Comparison of ENCODE assay signal across 15 cellular contexts in the genomic region with DNA sequence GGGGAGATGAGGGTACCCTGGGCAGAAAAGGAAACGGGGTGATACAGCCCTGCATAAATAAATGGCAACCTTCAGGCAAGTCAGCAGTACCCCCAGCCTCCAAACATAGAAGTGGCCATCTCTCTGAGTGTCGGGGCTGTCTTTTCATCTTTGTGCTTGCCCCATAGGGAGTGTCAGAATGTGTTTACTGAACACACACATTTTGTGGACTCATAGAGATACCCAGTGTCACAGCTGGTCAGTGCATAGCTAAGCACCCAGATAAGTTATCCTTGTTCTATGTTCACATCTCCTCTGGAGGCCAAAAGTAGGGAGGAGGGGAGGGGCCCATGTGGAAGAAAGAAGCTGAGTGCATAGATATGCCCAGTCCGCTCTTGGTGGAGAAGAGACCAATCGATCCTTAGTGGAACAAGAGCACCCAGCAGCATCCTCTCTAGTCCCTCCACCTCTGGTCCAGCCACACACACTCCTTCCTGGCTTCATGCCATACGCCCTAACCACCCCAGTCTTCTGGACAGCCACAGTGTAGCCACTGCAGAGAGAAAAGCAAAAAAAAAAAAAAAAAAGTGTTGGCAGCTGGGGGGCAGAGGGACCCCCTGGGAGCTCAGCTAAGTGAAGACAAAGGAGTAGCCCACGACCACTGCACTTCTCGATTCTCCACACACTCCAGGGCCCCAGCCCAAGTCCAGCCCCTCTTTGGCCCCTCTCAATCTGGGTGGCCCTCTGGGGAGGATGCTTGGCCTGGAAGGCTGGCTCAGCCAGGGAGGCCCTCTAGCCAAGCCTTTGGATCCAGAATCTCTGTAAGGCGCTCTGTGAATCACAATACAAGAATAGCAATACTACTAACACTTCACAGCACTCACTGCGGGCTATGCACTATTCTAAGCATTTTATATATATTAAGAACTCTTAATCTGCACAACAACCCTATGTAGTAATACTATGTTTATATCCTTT. TPM values are rescaled to one million over a fixed set of nuclear protein-coding genes. Genes with fewer than 3 reads are reported as not detected.
DNase-seq lines count a peak whose midpoint lies in the region; FAIRE-seq and TF ChIP-seq lines count a peak whose summit lies in the region.
"Had no signal": no experiment of that assay in that cellular context is flagged by ENCODE, and none has a peak within 500 bp of the region (broad histone marks: within the 10 kb centered on the region; RNA-seq: fewer than 3 reads in every experiment).

No MANE protein-coding gene starts in this region.

- no peak for TF ChIP-seq POLR2A in stomach (IDR thresholded peaks at IDR 0.05)

- H3K9me3 Mint-ChIP-seq in brain: no peaks in the 10 kb centered on the region

- no peaks in the 10 kb centered on the region for H3K36me3 ChIP-seq in kidney (ENCODE audit: control insufficient read depth in 1 of 2, insufficient read depth in 2 of 2, low read length in 2 of 2)
- H3K36me3 ChIP-seq in stomach: peaks cover 0 to 9% (median 0%) of the 10 kb centered on the region in 4 donors
- H3K36me3 ChIP-seq: Peyer's patch had no signal

- H3K9me3 ChIP-seq in kidney (ENCODE audit: control insufficient read depth in 1 of 2, low read length in 2 of 2): no peaks in the 10 kb centered on the region
- no peaks in the 10 kb centered on the region for H3K9me3 ChIP-seq in stomach
- H3K9me3 ChIP-seq: Peyer's patch had no signal

- H3K4me1 ChIP-seq in kidney (ENCODE audit: control insufficient read depth in 1 of 2, insufficient read depth in 1 of 2, low read depth in 1 of 2, low read length in 2 of 2) (peaks cover 8 to 15% of the 10 kb centered on the region in 2 donors), stomach (peaks cover 22 to 66% (median 45%) of the 10 kb centered on the region in 4 donors)
- H3K4me1 ChIP-seq: foreskin keratinocyte had no signal

- 47 to 68% (median 64%) methylated on average over 9 of the region's 9 CpGs for WGBS in stomach, 5 donors

- H3K27me3 ChIP-seq in stomach: peaks cover 0 to 34% (median 0%) of the 10 kb centered on the region in 3 donors
- H3K27me3 ChIP-seq: Peyer's patch had no signal

- intact Hi-C loops in kidney (cut with DNase I): no loop called here
- intact Hi-C loops in stomach (cut with DNase I; ENCODE audit: low total_unique reads): no loop called here

- peaks cover 20% of the 10 kb centered on the region for H3K27me3 Mint-ChIP-seq in brain

- FAIRE-seq in kidney (lab: Jason Lieb, UNC): no peak
- FAIRE-seq: colon had no signal

- no peak overlapping the region for H3K9ac ChIP-seq in kidney (ENCODE audit: low read length in 2 of 2)

- H3K4me3 ChIP-seq in kidney (ENCODE audit: low read length in 2 of 2) (no peak overlapping the region), stomach (peak overlapping the region; percentile 68 to 79 (median 73))
- H3K4me3 ChIP-seq: GM12878 had no signal

- DNase-seq in kidney (peak; percentile 37), stomach (no peak), amniotic stem cell (lab: John Stamatoyannopoulos, UW) (no peak), NCI-H1417 (lab: John Stamatoyannopoulos, UW) (no peak), NCI-H510A (lab: John Stamatoyannopoulos, UW) (no peak)
- DNase-seq: activated CD4-positive, alpha-beta T cell treated with anti-CD3 and anti-CD28 coated beads, Interleukin-2, amount 50 U/mL, for 4 hours; activated naive CD4-positive, alpha-beta T cell; DND-41; foreskin keratinocyte; left colon; Peyer's patch had no signal

- peaks cover 13% of the 10 kb centered on the region for H3K36me3 Mint-ChIP-seq in brain

- peaks cover 80% of the 10 kb centered on the region for H3K4me1 Mint-ChIP-seq in brain

- peak overlapping the region; percentile 89 to 92 (median 91) for H3K4me3 Mint-ChIP-seq in brain

- TF ChIP-seq EP300 in stomach (IDR thresholded peaks at IDR 0.05): no peak

- H3K27ac Mint-ChIP-seq in brain: peak overlapping the region; percentile 66 to 94 (median 91)
- H3K27ac Mint-ChIP-seq: B cell had no signal

- TF ChIP-seq CTCF in brain (conservative IDR thresholded peaks at IDR 0.05): no peak
- no peak for TF ChIP-seq CTCF in kidney (IDR thresholded peaks at IDR 0.05; ENCODE audit: borderline replicate concordance, extremely low read depth, insufficient read depth)
- TF ChIP-seq CTCF in stomach (IDR thresholded peaks at IDR 0.05): no peak

- H3K27ac ChIP-seq in kidney (ENCODE audit: low read depth in 2 of 2, low read length in 2 of 2): no peak overlapping the region
- peak overlapping the region in 4 of 5 donors; percentile 75 to 89 (median 82) for H3K27ac ChIP-seq in stomach
- H3K27ac ChIP-seq: foreskin keratinocyte had no signal

RNA-seq across cellular contexts. Expression of gene ITGA7, which starts 2.6 kb away (rescaled TPM):
- polyA plus RNA-seq in brain (ENCODE audit: insufficient read depth, low read depth, low replicate concordance): 17.4 TPM
- total RNA-seq in kidney: 66.3 TPM
- 26.2 TPM for polyA plus RNA-seq in kidney (ENCODE audit: insufficient read depth, low read depth, low replicate concordance)
- 100 to 1,000 TPM in 1 of 5 donors, 10 to 100 TPM in 4; 10.3 to 188 (median 58.0) TPM for total RNA-seq in stomach
- 10 to 100 TPM in 1 of 3 donors, 1 to 10 TPM in 2; 3.5 to 40.6 (median 5.8) TPM for polyA plus RNA-seq in stomach

RNA-seq across cellular contexts. Expression of gene BLOC1S1, which starts 10.7 kb away (rescaled TPM):
- polyA plus RNA-seq in brain (ENCODE audit: insufficient read depth, low read depth, low replicate concordance) (257 TPM), kidney (ENCODE audit: insufficient read depth, low read depth, low replicate concordance) (451 TPM), stomach (100 to 1,000 TPM; 349 to 451 (median 411) TPM)
- total RNA-seq in kidney (116 TPM), stomach (100 to 1,000 TPM in 3 of 5 donors, 10 to 100 TPM in 2; 12.8 to 392 (median 114) TPM)

RNA-seq across cellular contexts. Expression of gene RDH5, which starts 15.1 kb away (rescaled TPM):
- polyA plus RNA-seq in brain (ENCODE audit: insufficient read depth, low read depth, low replicate concordance): 2.0 TPM
- 11.1 TPM for total RNA-seq in kidney
- 30.2 TPM for polyA plus RNA-seq in kidney (ENCODE audit: insufficient read depth, low read depth, low replicate concordance)
- 10 to 100 TPM in 3 of 5 donors, 1 to 10 TPM in 2; 4.0 to 41.2 (median 19.3) TPM for total RNA-seq in stomach
- polyA plus RNA-seq in stomach: 10 to 100 TPM in 1 of 3 donors, 1 to 10 TPM in 2; 3.2 to 10.3 (median 9.7) TPM

RNA-seq across cellular contexts. Expression of gene CD63, which starts 23.7 kb away (rescaled TPM):
- polyA plus RNA-seq in brain (ENCODE audit: insufficient read depth, low read depth, low replicate concordance) (568 TPM), kidney (ENCODE audit: insufficient read depth, low read depth, low replicate concordance) (1,381 TPM), stomach (100 to 1,000 TPM; 455 to 899 (median 803) TPM)
- total RNA-seq in kidney (1,130 TPM), stomach (1,000 to 10,000 TPM in 1 of 5 donors, 100 to 1,000 TPM in 3, 10 to 100 TPM in 1; 71.2 to 1,329 (median 399) TPM)

RNA-seq across cellular contexts. Expression of gene GDF11, which starts 37.8 kb away (rescaled TPM):
- 26.9 TPM for polyA plus RNA-seq in brain (ENCODE audit: insufficient read depth, low read depth, low replicate concordance)
- total RNA-seq in kidney: 6.2 TPM
- polyA plus RNA-seq in kidney (ENCODE audit: insufficient read depth, low read depth, low replicate concordance): 3.4 TPM
- total RNA-seq in stomach: 1 to 10 TPM in 3 of 5 donors, under 1 TPM in 2; 0.29 to 4.6 (median 1.7) TPM
- 1 to 10 TPM; 1.1 to 6.5 (median 3.5) TPM for polyA plus RNA-seq in stomach

Comparison
In these comparisons a context has a peak if more than half of its experiments do, and no peak if none do; other contexts are left out.
1. H3K27ac ChIP-seq: peak in stomach (4 of 5); none in kidney (0 of 2).
2. H3K4me3 ChIP-seq: peak in stomach (4 of 4); none in kidney (0 of 2).